ENCODE assay signal across 29 cellular contexts in the genomic region with DNA sequence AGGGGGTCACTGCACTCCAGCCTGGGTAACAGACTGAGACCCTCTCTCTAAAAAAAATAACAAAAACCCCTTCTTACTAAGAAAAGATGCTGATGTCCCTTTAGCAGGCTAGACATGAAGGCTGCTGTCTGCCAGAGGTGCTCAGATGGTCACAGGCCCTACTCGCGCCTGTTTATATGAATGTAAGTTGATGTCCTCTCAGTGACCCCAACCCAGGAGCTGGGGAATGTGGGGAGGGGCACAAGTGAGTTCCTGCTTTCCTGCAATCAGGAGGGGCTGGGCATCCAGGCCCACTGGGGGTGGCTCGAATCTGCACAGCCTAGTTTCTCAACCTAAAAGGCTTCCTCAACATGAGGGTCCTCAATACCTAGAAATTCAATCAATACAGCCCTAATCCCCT.
"Had no signal": no experiment of that assay in that cellular context is flagged by ENCODE, and none has a peak within 500 bp of the region (broad histone marks: within the 10 kb centered on the region; RNA-seq: fewer than 3 reads in every experiment).

No MANE protein-coding gene starts in this region.

- H3K4me1 ChIP-seq: ascending aorta, breast epithelium, esophagus muscularis mucosa, foreskin keratinocyte, gastrocnemius medialis had no signal

- H3K36me3 ChIP-seq: ascending aorta, breast epithelium, esophagus muscularis mucosa, gastrocnemius medialis had no signal

- DNase-seq: activated CD4-positive, alpha-beta memory T cell treated with anti-CD3 and anti-CD28 coated beads for 36 hours; activated CD4-positive, alpha-beta T cell treated with anti-CD3 and anti-CD28 coated beads for 36 hours; activated CD4-positive, alpha-beta T cell treated with anti-CD3 and anti-CD28 coated beads, Interleukin-2, amount 10 ng/mL, durations not matched to agents 24 days and 14 days; activated CD4-positive, CD25-positive, alpha-beta regulatory T cell; activated CD4-positive, CD25-positive, alpha-beta regulatory T cell treated with anti-CD3 and anti-CD28 coated beads, Interleukin-2, amount 50 U/mL, for 72 hours; activated CD8-positive, alpha-beta memory T cell treated with anti-CD3 and anti-CD28 coated beads, Interleukin-2, amount 10 ng/mL, durations not matched to agents 7 days and 5 days; activated CD8-positive, alpha-beta memory T cell treated with anti-CD3 and anti-CD28 coated beads, Interleukin-2, amount 50 U/mL, for 4 hours; activated CD8-positive, alpha-beta T cell treated with anti-CD3 and anti-CD28 coated beads, Interleukin-2, amount 10 ng/mL, durations not matched to agents 7 days and 5 days; activated gamma-delta T cell; activated naive CD4-positive, alpha-beta T cell; activated naive CD4-positive, alpha-beta T cell treated with anti-CD3 and anti-CD28 coated beads, Interleukin-2, amount 10 ng/mL, durations not matched to agents 7 days and 5 days; activated naive CD8-positive, alpha-beta T cell treated with anti-CD3 and anti-CD28 coated beads, Interleukin-2, amount 10 ng/mL, durations not matched to agents 7 days and 5 days; activated T-cell treated with anti-CD3 and anti-CD28 coated beads, Interleukin-2, amount 50 U/mL, for 24 hours; activated T-cell treated with anti-CD3 and anti-CD28 coated beads, Interleukin-2, amount 50 U/mL, for 72 hours; dermis blood vessel endothelial cell; effector CD4-positive, alpha-beta T cell; effector memory CD8-positive, alpha-beta T cell; erythroblast; foreskin keratinocyte; gastrocnemius medialis; glutamatergic neuron; T-helper 2 cell had no signal

- H3K4me1 Mint-ChIP-seq: activated CD4-positive, alpha-beta T cell treated with anti-CD3 and anti-CD28 coated beads for 36 hours; activated CD4-positive, alpha-beta T cell treated with anti-CD3 and anti-CD28 coated beads, Interleukin-2, amount 10 ng/mL, durations not matched to agents 24 days and 14 days; activated CD8-positive, alpha-beta memory T cell treated with anti-CD3 and anti-CD28 coated beads, Interleukin-2, amount 10 ng/mL, durations not matched to agents 7 days and 5 days; activated naive CD4-positive, alpha-beta T cell treated with anti-CD3 and anti-CD28 coated beads, Interleukin-2, amount 10 ng/mL, durations not matched to agents 7 days and 5 days; activated naive CD8-positive, alpha-beta T cell treated with anti-CD3 and anti-CD28 coated beads, Interleukin-2, amount 10 ng/mL, durations not matched to agents 7 days and 5 days; central memory CD8-positive, alpha-beta T cell had no signal

- H3K27ac Mint-ChIP-seq: activated CD4-positive, alpha-beta memory T cell treated with anti-CD3 and anti-CD28 coated beads for 36 hours; activated CD4-positive, alpha-beta T cell treated with anti-CD3 and anti-CD28 coated beads for 36 hours; activated CD4-positive, alpha-beta T cell treated with anti-CD3 and anti-CD28 coated beads, Interleukin-2, amount 10 ng/mL, durations not matched to agents 24 days and 14 days; activated CD8-positive, alpha-beta memory T cell treated with anti-CD3 and anti-CD28 coated beads, Interleukin-2, amount 10 ng/mL, durations not matched to agents 7 days and 5 days; activated CD8-positive, alpha-beta T cell treated with anti-CD3 and anti-CD28 coated beads, Interleukin-2, amount 10 ng/mL, durations not matched to agents 7 days and 5 days; activated naive CD4-positive, alpha-beta T cell treated with anti-CD3 and anti-CD28 coated beads, Interleukin-2, amount 10 ng/mL, durations not matched to agents 7 days and 5 days; activated naive CD8-positive, alpha-beta T cell treated with anti-CD3 and anti-CD28 coated beads, Interleukin-2, amount 10 ng/mL, durations not matched to agents 7 days and 5 days; activated T-cell treated with anti-CD3 and anti-CD28 coated beads, Interleukin-2, amount 50 U/mL, for 24 hours; activated T-cell treated with anti-CD3 and anti-CD28 coated beads, Interleukin-2, amount 50 U/mL, for 72 hours; effector memory CD8-positive, alpha-beta T cell had no signal

- H3K27me3 ChIP-seq: ascending aorta, breast epithelium, esophagus muscularis mucosa, gastrocnemius medialis had no signal

- H3K9me3 Mint-ChIP-seq: activated CD4-positive, alpha-beta memory T cell treated with anti-CD3 and anti-CD28 coated beads for 36 hours; activated CD4-positive, alpha-beta T cell treated with anti-CD3 and anti-CD28 coated beads, Interleukin-2, amount 10 ng/mL, durations not matched to agents 24 days and 14 days; activated naive CD4-positive, alpha-beta T cell treated with anti-CD3 and anti-CD28 coated beads, Interleukin-2, amount 10 ng/mL, durations not matched to agents 7 days and 5 days; activated naive CD4-positive, alpha-beta T cell treated with anti-CD3 and anti-CD28 coated beads, Interleukin-2, amount 50 U/mL, for 72 hours; activated naive CD8-positive, alpha-beta T cell treated with anti-CD3 and anti-CD28 coated beads, Interleukin-2, amount 10 ng/mL, durations not matched to agents 7 days and 5 days; activated T-cell treated with anti-CD3 and anti-CD28 coated beads, Interleukin-2, amount 50 U/mL, for 24 hours; activated T-cell treated with anti-CD3 and anti-CD28 coated beads, Interleukin-2, amount 50 U/mL, for 72 hours; central memory CD8-positive, alpha-beta T cell; effector memory CD8-positive, alpha-beta T cell had no signal

- ATAC-seq: activated CD4-positive, alpha-beta T cell treated with anti-CD3 and anti-CD28 coated beads for 36 hours; activated CD8-positive, alpha-beta memory T cell treated with anti-CD3 and anti-CD28 coated beads, Interleukin-2, amount 10 ng/mL, durations not matched to agents 7 days and 5 days; activated CD8-positive, alpha-beta T cell treated with anti-CD3 and anti-CD28 coated beads, Interleukin-2, amount 10 ng/mL, durations not matched to agents 7 days and 5 days; activated naive CD4-positive, alpha-beta T cell treated with anti-CD3 and anti-CD28 coated beads, Interleukin-2, amount 50 U/mL, for 72 hours; activated T-cell treated with anti-CD3 and anti-CD28 coated beads, Interleukin-2, amount 50 U/mL, for 72 hours; effector memory CD8-positive, alpha-beta T cell; foreskin keratinocyte; gastrocnemius medialis had no signal

- H3K36me3 Mint-ChIP-seq: activated CD4-positive, alpha-beta memory T cell treated with anti-CD3 and anti-CD28 coated beads for 36 hours; activated CD8-positive, alpha-beta memory T cell treated with anti-CD3 and anti-CD28 coated beads, Interleukin-2, amount 10 ng/mL, durations not matched to agents 7 days and 5 days; activated naive CD4-positive, alpha-beta T cell treated with anti-CD3 and anti-CD28 coated beads, Interleukin-2, amount 10 ng/mL, durations not matched to agents 7 days and 5 days; activated naive CD4-positive, alpha-beta T cell treated with anti-CD3 and anti-CD28 coated beads, Interleukin-2, amount 50 U/mL, for 72 hours; activated naive CD8-positive, alpha-beta T cell treated with anti-CD3 and anti-CD28 coated beads, Interleukin-2, amount 10 ng/mL, durations not matched to agents 7 days and 5 days; brain had no signal

- H3K4me3 Mint-ChIP-seq: activated CD4-positive, alpha-beta memory T cell treated with anti-CD3 and anti-CD28 coated beads for 36 hours; activated CD4-positive, alpha-beta T cell treated with anti-CD3 and anti-CD28 coated beads for 36 hours; activated CD4-positive, alpha-beta T cell treated with anti-CD3 and anti-CD28 coated beads, Interleukin-2, amount 10 ng/mL, durations not matched to agents 24 days and 14 days; activated CD8-positive, alpha-beta memory T cell treated with anti-CD3 and anti-CD28 coated beads, Interleukin-2, amount 10 ng/mL, durations not matched to agents 7 days and 5 days; activated CD8-positive, alpha-beta T cell treated with anti-CD3 and anti-CD28 coated beads, Interleukin-2, amount 10 ng/mL, durations not matched to agents 7 days and 5 days; activated naive CD4-positive, alpha-beta T cell treated with anti-CD3 and anti-CD28 coated beads, Interleukin-2, amount 10 ng/mL, durations not matched to agents 7 days and 5 days; activated naive CD8-positive, alpha-beta T cell treated with anti-CD3 and anti-CD28 coated beads, Interleukin-2, amount 10 ng/mL, durations not matched to agents 7 days and 5 days; activated T-cell treated with anti-CD3 and anti-CD28 coated beads, Interleukin-2, amount 50 U/mL, for 24 hours; activated T-cell treated with anti-CD3 and anti-CD28 coated beads, Interleukin-2, amount 50 U/mL, for 72 hours; brain; central memory CD8-positive, alpha-beta T cell; effector memory CD8-positive, alpha-beta T cell had no signal

- H3K4me3 ChIP-seq: ascending aorta, breast epithelium, coronary artery, esophagus muscularis mucosa, gastrocnemius medialis had no signal

- H3K9me3 ChIP-seq: ascending aorta, breast epithelium, esophagus muscularis mucosa, gastrocnemius medialis had no signal

- H3K27ac ChIP-seq: ascending aorta, breast epithelium, esophagus muscularis mucosa, foreskin keratinocyte, gastrocnemius medialis had no signal
